In genomic region chr13:28452755-28453154, GRCh38 we compare ENCODE assay signal across 15 cellular contexts. TPM values are rescaled to one million over a fixed set of nuclear protein-coding genes. Genes with fewer than 3 reads are reported as not detected.
A peak's percentile ranks its signal among the peaks of the same experiment; 100 is the strongest.
DNase-seq lines count a peak whose midpoint lies in the region; ATAC-seq and TF ChIP-seq lines count a peak whose summit lies in the region.
"Had no signal": no experiment of that assay in that cellular context is flagged by ENCODE, and none has a peak within 500 bp of the region (broad histone marks: within the 10 kb centered on the region; RNA-seq: fewer than 3 reads in every experiment).

No MANE protein-coding gene starts in this region.

- peaks cover 7% of the 10 kb centered on the region for H3K9me3 Mint-ChIP-seq in activated naive CD4-positive, alpha-beta T cell treated with anti-CD3 and anti-CD28 coated beads, Interleukin-2, amount 50 U/mL, for 24 hours
- H3K9me3 Mint-ChIP-seq in activated naive CD4-positive, alpha-beta T cell treated with anti-CD3 and anti-CD28 coated beads for 36 hours = peaks cover 7% of the 10 kb centered on the region
- H3K9me3 Mint-ChIP-seq in H9 (peaks cover 17 to 25% of the 10 kb centered on the region in 2 experiments), endothelial cell (ENCODE audit: unreplicated experiment) (no peaks in the 10 kb centered on the region)

- H3K4ac ChIP-seq in H9 (ENCODE audit: low read depth, low read length) = no peak overlapping the region

- H3K4me1 Mint-ChIP-seq in activated naive CD4-positive, alpha-beta T cell treated with anti-CD3 and anti-CD28 coated beads, Interleukin-2, amount 50 U/mL, for 24 hours = no peaks in the 10 kb centered on the region
- no peaks in the 10 kb centered on the region for H3K4me1 Mint-ChIP-seq in activated naive CD4-positive, alpha-beta T cell treated with anti-CD3 and anti-CD28 coated beads for 36 hours (ENCODE audit: low read depth)
- H3K4me1 Mint-ChIP-seq in H9 (peaks cover 60 to 69% of the 10 kb centered on the region in 2 experiments), endothelial cell (ENCODE audit: unreplicated experiment) (peaks cover 53% of the 10 kb centered on the region)
- H3K4me1 Mint-ChIP-seq: CD14-positive monocyte; CD4-positive, alpha-beta memory T cell had no signal

- H3K79me2 ChIP-seq in H9 (ENCODE audit: insufficient read depth, low read length) = 0 out of 2 replicates have a peak, but pooled peaks cover 2% of the 10 kb centered on the region

- H3K9me3 ChIP-seq in H9 (ENCODE audit: control insufficient read depth, low read depth, low read length) = peaks cover 15% of the 10 kb centered on the region
- H3K9me3 ChIP-seq in heart left ventricle = peaks cover 0 to 11% (median 6%) of the 10 kb centered on the region in 12 donors

- peaks cover 8% of the 10 kb centered on the region for H3K27me3 Mint-ChIP-seq in activated naive CD4-positive, alpha-beta T cell treated with anti-CD3 and anti-CD28 coated beads, Interleukin-2, amount 50 U/mL, for 24 hours
- H3K27me3 Mint-ChIP-seq in activated naive CD4-positive, alpha-beta T cell treated with anti-CD3 and anti-CD28 coated beads for 36 hours (ENCODE audit: low read depth) = peaks cover 4% of the 10 kb centered on the region
- H3K27me3 Mint-ChIP-seq in H9 (ENCODE audit: low read depth) (no peaks in the 10 kb centered on the region), endothelial cell (ENCODE audit: unreplicated experiment) (peaks cover 21% of the 10 kb centered on the region)

- no peak overlapping the region for H4K91ac ChIP-seq in H9 (ENCODE audit: insufficient read length, low read depth, low read length)

- H3K4me1 ChIP-seq in H9 (ENCODE audit: insufficient read depth, low read length) = peaks cover 12% of the 10 kb centered on the region; the same call in 1 of the 2 replicates
- H3K4me1 ChIP-seq in heart left ventricle = peaks cover 0 to 37% (median 14%) of the 10 kb centered on the region in 12 donors
- H3K4me1 ChIP-seq: BLaER1 had no signal

- no peak for TF ChIP-seq POLR2A in heart left ventricle (IDR thresholded peaks at IDR 0.05)

- H3K56ac ChIP-seq in H9 (ENCODE audit: insufficient read length, low read depth, low read length) = no peak overlapping the region

- H4K5ac ChIP-seq in H9 (ENCODE audit: insufficient read length, low read depth, low read length) = no peak overlapping the region

- H3K4me3 Mint-ChIP-seq in activated naive CD4-positive, alpha-beta T cell treated with anti-CD3 and anti-CD28 coated beads, Interleukin-2, amount 50 U/mL, for 24 hours = no peak overlapping the region
- H3K4me3 Mint-ChIP-seq in activated naive CD4-positive, alpha-beta T cell treated with anti-CD3 and anti-CD28 coated beads for 36 hours = no peak overlapping the region
- H3K4me3 Mint-ChIP-seq in H9 = no peak overlapping the region
- peak overlapping the region; percentile 78 for H3K4me3 Mint-ChIP-seq in endothelial cell (ENCODE audit: unreplicated experiment)
- H3K4me3 Mint-ChIP-seq: CD14-positive monocyte; CD4-positive, alpha-beta memory T cell had no signal

- H3K79me1 ChIP-seq in H9 (ENCODE audit: insufficient read depth, low read depth, low read length, poor library complexity, severe bottlenecking) = no peaks in the 10 kb centered on the region

- H2AFZ ChIP-seq in H9 (ENCODE audit: low read length) = no peak overlapping the region
- H2AFZ ChIP-seq: GM23248 had no signal

- H3K23me2 ChIP-seq in H9 (ENCODE audit: insufficient read length, low read depth, low read length, poor library complexity, severe bottlenecking) = no peaks in the 10 kb centered on the region

- no peaks in the 10 kb centered on the region for H4K20me1 ChIP-seq in H9 (ENCODE audit: control insufficient read depth, insufficient read depth, insufficient read length)
- H4K20me1 ChIP-seq: BLaER1 had no signal

- CTCF ChIA-PET in activated naive CD4-positive, alpha-beta T cell treated with anti-CD3 and anti-CD28 coated beads for 36 hours (lab: Charles Lee) = no interaction called here

- H2BK12ac ChIP-seq in H9 (ENCODE audit: insufficient read length, low read depth, low read length) = no peak overlapping the region

- DNase-seq in activated naive CD4-positive, alpha-beta T cell treated with anti-CD3 and anti-CD28 coated beads for 36 hours = no peak
- DNase-seq in H9 (no peak), endothelial cell (ENCODE audit: low spot score) (no peak), heart left ventricle (no peak), islet precursor cell (no peak)
- no peak for DNase-seq in stimulated activated naive CD4-positive, alpha-beta T cell (lab: John Stamatoyannopoulos, UW)
- DNase-seq: 8988T; CD4-positive, alpha-beta memory T cell; DMS153; DMS79; GDM1; GM23248 had no signal

- no peak overlapping the region for H3K4me2 ChIP-seq in H9 (ENCODE audit: insufficient read depth, insufficient read length, low read length)
- H3K4me2 ChIP-seq: BLaER1 had no signal

- no peak overlapping the region for H2BK20ac ChIP-seq in H9 (ENCODE audit: low read depth, low read length, poor library complexity, severe bottlenecking)

- H2BK5ac ChIP-seq in H9 (ENCODE audit: insufficient read length, low read length) = no peak overlapping the region

- H3K18ac ChIP-seq in H9 (ENCODE audit: insufficient read length, low read depth, low read length) = no peak overlapping the region

- H3K36me3 Mint-ChIP-seq in activated naive CD4-positive, alpha-beta T cell treated with anti-CD3 and anti-CD28 coated beads, Interleukin-2, amount 50 U/mL, for 24 hours = no peaks in the 10 kb centered on the region
- H3K36me3 Mint-ChIP-seq in activated naive CD4-positive, alpha-beta T cell treated with anti-CD3 and anti-CD28 coated beads for 36 hours (ENCODE audit: low read depth) = peaks cover 24% of the 10 kb centered on the region
- H3K36me3 Mint-ChIP-seq in H9 (ENCODE audit: insufficient read depth in 1 of 3, low read depth in 3 of 3) = peaks cover 74 to 80% (median 76%) of the 10 kb centered on the region in 3 experiments
- peaks cover 82% of the 10 kb centered on the region for H3K36me3 Mint-ChIP-seq in endothelial cell (ENCODE audit: low read depth, unreplicated experiment)
- H3K36me3 Mint-ChIP-seq: CD14-positive monocyte; CD4-positive, alpha-beta memory T cell had no signal

- intact Hi-C loops in activated naive CD4-positive, alpha-beta T cell treated with anti-CD3 and anti-CD28 coated beads for 36 hours (cut with micrococcal nuclease) = no loop called here
- intact Hi-C loops in heart left ventricle (cut with DNase I) = no loop called here

- H2BK15ac ChIP-seq in H9 (ENCODE audit: low read depth, low read length) = no peak overlapping the region

- no peak overlapping the region for H3K27ac ChIP-seq in H9 (ENCODE audit: insufficient read length, low read depth, low read length)
- no peak overlapping the region for H3K27ac ChIP-seq in heart left ventricle
- H3K27ac ChIP-seq: BLaER1, GM23248 had no signal

- no peak overlapping the region for H3K4me3 ChIP-seq in heart left ventricle
- H3K4me3 ChIP-seq: BLaER1, GM23248 had no signal

- H3K36me3 ChIP-seq in heart left ventricle = peaks cover 0 to 56% (median 0%) of the 10 kb centered on the region in 9 donors

- TF ChIP-seq CTCF in H9 (conservative IDR thresholded peaks at IDR 0.05) (no peak), endothelial cell (IDR thresholded peaks at IDR 0.05; ENCODE audit: unreplicated experiment) (no peak), heart left ventricle (IDR thresholded peaks at IDR 0.05) (no peak)

- H3K14ac ChIP-seq in H9 (ENCODE audit: insufficient read depth, low read length) = no peak overlapping the region

- H3K9ac ChIP-seq in H9 (ENCODE audit: extremely low read depth, insufficient read length, low read length) = no peak overlapping the region
- H3K9ac ChIP-seq: BLaER1, GM23248 had no signal

- H3K23ac ChIP-seq in H9 (ENCODE audit: insufficient read length, low read depth, low read length) = no peak overlapping the region

- H2AK5ac ChIP-seq in H9 (ENCODE audit: insufficient read length, low read length) = no peak overlapping the region

- H3K27ac Mint-ChIP-seq in activated naive CD4-positive, alpha-beta T cell treated with anti-CD3 and anti-CD28 coated beads, Interleukin-2, amount 50 U/mL, for 24 hours = peak overlapping the region; percentile 68
- H3K27ac Mint-ChIP-seq in activated naive CD4-positive, alpha-beta T cell treated with anti-CD3 and anti-CD28 coated beads for 36 hours = no peak overlapping the region
- H3K27ac Mint-ChIP-seq in H9 (peak overlapping the region in 2 of 3 experiments; percentile 63 to 76; a peak in 2 of 7 replicates), endothelial cell (ENCODE audit: unreplicated experiment) (peak overlapping the region; percentile 43)
- H3K27ac Mint-ChIP-seq: CD14-positive monocyte; CD4-positive, alpha-beta memory T cell had no signal

- H3T11ph ChIP-seq in H9 (ENCODE audit: low read length) = no peak overlapping the region

- H4K8ac ChIP-seq in H9 (replicated peaks; ENCODE audit: insufficient read length, low read depth, low read length) = no peak overlapping the region

- ATAC-seq in heart left ventricle = no peak

- H2BK120ac ChIP-seq in H9 (ENCODE audit: low read depth, low read length, poor library complexity, severe bottlenecking) = no peak overlapping the region

- H3K27me3 ChIP-seq in H9 (ENCODE audit: insufficient read depth, low read length) (no peaks in the 10 kb centered on the region), heart left ventricle (no peaks in the 10 kb centered on the region)
- H3K27me3 ChIP-seq: BLaER1 had no signal

RNA-seq across cellular contexts. Expression of gene FLT1, which starts 42.2 kb away (rescaled TPM):
- total RNA-seq in activated naive CD4-positive, alpha-beta T cell treated with anti-CD3 and anti-CD28 coated beads for 36 hours = 10 to 100 TPM; 21.8 to 21.9 TPM
- total RNA-seq in H9 (2021) = 83.4 and 84.1 TPM in 2 replicates
- 759 TPM for total RNA-seq in endothelial cell (ENCODE audit: unreplicated experiment)
- total RNA-seq in heart left ventricle = 10 to 100 TPM; 25.7 to 73.2 (median 43.9) TPM
- polyA plus RNA-seq in heart left ventricle = 10 to 100 TPM; 13.1 to 28.0 TPM
- polyA plus RNA-seq: CD14-positive monocyte had no signal
